Comparison of ENCODE assay signal across 1 cellular context in the genomic region with DNA sequence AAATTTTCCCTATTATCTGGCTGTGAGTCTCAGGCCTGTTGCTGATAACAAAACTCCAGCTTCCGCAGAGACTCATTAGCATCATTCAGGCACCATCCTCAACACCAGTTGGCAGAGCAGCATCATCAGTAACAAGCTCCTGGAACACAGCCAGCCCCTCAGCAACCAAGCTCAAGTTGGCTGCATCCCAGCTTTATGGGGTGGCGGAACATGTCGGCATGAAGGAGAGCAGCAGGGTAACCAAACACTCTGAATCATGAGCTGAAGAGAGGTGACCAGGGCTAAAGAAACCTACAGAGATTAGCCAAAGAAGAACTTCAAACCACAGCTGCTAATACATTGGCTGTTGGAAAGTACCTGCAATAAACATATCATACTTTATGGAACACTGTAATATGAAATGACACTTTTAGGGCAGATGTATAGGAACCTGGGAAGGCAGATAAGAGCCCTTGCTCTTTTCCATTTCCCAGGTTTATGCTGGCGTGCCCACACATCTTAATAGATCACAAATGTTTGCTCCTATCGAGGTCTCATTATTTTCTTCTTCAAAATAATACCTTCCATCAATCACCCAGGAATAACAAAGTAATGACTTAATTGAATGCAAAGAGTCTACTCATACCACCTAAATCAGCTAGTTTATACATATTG.
TF ChIP-seq lines count a peak whose summit lies in the region.

No MANE protein-coding gene starts in this region.

TF ChIP-seq in HEK293, 187 proteins besides CTCF, POLR2A, EP300 and RAD21 (continued from another document):
- TF ChIP-seq ATF2 (tag by site-specific recombination; IDR thresholded peaks at IDR 0.05; ENCODE audit: low read depth) (no peak), EGR2 (tag by site-specific recombination; IDR thresholded peaks at IDR 0.05; ENCODE audit: low read depth) (no peak), ZNF510 (tag by site-specific recombination; IDR thresholded peaks at IDR 0.05; ENCODE audit: insufficient replicate concordance) (no peak), RBAK (tag by site-specific recombination; IDR thresholded peaks at IDR 0.05) (no peak), ZNF626 (tag by site-specific recombination; IDR thresholded peaks at IDR 0.05) (no peak), ZNF214 (tag by site-specific recombination; IDR thresholded peaks at IDR 0.05; ENCODE audit: borderline replicate concordance) (no peak), ZNF175 (tag by site-specific recombination; IDR thresholded peaks at IDR 0.05) (no peak), GFI1B (tag by site-specific recombination; IDR thresholded peaks at IDR 0.05) (no peak), ZNF10 (tag by site-specific recombination; IDR thresholded peaks at IDR 0.05) (peak; percentile 94), ZBTB44 (tag by site-specific recombination; IDR thresholded peaks at IDR 0.05) (peak; percentile 30; the same call in 1 of the 2 replicates), ZXDB (tag by site-specific recombination; IDR thresholded peaks at IDR 0.05) (no peak), KLF1 (tag by site-specific recombination; IDR thresholded peaks at IDR 0.05) (no peak), ZFP37 (tag by site-specific recombination; IDR thresholded peaks at IDR 0.05) (no peak), ZNF501 (tag by site-specific recombination; IDR thresholded peaks at IDR 0.05) (0 out of 2 replicates have a peak, but pooled peaks have one; percentile 18), ZNF571 (tag by site-specific recombination; IDR thresholded peaks at IDR 0.05) (no peak), ZNF248 (tag by site-specific recombination; IDR thresholded peaks at IDR 0.05) (no peak), ZNF514 (tag by site-specific recombination; IDR thresholded peaks at IDR 0.05) (no peak)
- TF ChIP-seq, protein P1, sequence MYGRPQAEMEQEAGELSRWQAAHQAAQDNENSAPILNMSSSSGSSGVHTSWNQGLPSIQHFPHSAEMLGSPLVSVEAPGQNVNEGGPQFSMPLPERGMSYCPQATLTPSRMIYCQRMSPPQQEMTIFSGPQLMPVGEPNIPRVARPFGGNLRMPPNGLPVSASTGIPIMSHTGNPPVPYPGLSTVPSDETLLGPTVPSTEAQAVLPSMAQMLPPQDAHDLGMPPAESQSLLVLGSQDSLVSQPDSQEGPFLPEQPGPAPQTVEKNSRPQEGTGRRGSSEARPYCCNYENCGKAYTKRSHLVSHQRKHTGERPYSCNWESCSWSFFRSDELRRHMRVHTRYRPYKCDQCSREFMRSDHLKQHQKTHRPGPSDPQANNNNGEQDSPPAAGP (tag by site-specific recombination; IDR thresholded peaks at IDR 0.05): no peak
- TF ChIP-seq, protein P2, sequence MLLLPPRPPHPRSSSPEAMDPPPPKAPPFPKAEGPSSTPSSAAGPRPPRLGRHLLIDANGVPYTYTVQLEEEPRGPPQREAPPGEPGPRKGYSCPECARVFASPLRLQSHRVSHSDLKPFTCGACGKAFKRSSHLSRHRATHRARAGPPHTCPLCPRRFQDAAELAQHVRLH (tag by site-specific recombination; IDR thresholded peaks at IDR 0.05): no peak
